ENCODE assay signal across 16 cellular contexts in the genomic region with DNA sequence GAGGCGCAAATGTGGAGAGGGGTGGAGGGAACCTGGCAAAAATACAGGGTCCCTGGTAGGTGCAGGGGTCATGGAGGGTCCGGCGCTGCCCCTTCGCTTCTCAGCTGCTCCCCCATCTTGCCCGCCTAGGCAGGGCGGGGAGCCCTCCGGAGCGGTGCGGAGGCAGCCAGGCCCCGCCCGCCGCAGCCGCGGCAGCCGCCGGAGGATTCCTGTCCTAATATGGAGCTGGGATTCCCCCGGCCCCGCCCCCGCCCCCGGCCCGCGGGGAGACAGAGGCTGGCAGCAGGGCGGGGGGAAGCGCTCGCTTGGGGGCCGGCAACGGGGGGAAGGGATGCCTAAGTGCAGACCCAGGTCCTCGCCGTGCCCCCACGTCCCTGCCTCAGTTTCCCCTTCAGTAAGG. TPM values are rescaled to one million over a fixed set of nuclear protein-coding genes. Genes with fewer than 3 reads are reported as not detected.
DNase-seq lines count a peak whose midpoint lies in the region; ATAC-seq and TF ChIP-seq lines count a peak whose summit lies in the region.
"Had no signal": no experiment of that assay in that cellular context is flagged by ENCODE, and none has a peak within 500 bp of the region (broad histone marks: within the 10 kb centered on the region; RNA-seq: fewer than 3 reads in every experiment).

No MANE protein-coding gene starts in this region.

- H3K27me3 Mint-ChIP-seq in activated CD8-positive, alpha-beta T cell treated with anti-CD3 and anti-CD28 coated beads for 36 hours: peaks cover 47% of the 10 kb centered on the region
- H3K27me3 Mint-ChIP-seq in activated CD8-positive, alpha-beta T cell treated with anti-CD3 and anti-CD28 coated beads, Interleukin-2, amount 10 ng/mL, durations not matched to agents 7 days and 5 days (ENCODE audit: low read depth): peaks cover 26% of the 10 kb centered on the region

- no peak for TF ChIP-seq CTCF in activated CD8-positive, alpha-beta T cell treated with anti-CD3 and anti-CD28 coated beads for 36 hours (IDR thresholded peaks at IDR 0.05)
- no peak for TF ChIP-seq CTCF in smooth muscle cell (IDR thresholded peaks at IDR 0.05; ENCODE audit: borderline replicate concordance, insufficient read depth, poor library complexity, severe bottlenecking)

- H3K4me3 Mint-ChIP-seq in activated CD8-positive, alpha-beta T cell treated with anti-CD3 and anti-CD28 coated beads for 36 hours: no peak overlapping the region
- no peak overlapping the region for H3K4me3 Mint-ChIP-seq in activated CD8-positive, alpha-beta T cell treated with anti-CD3 and anti-CD28 coated beads, Interleukin-2, amount 10 ng/mL, durations not matched to agents 7 days and 5 days
- H3K4me3 Mint-ChIP-seq: activated CD4-positive, alpha-beta memory T cell treated with anti-CD3 and anti-CD28 coated beads, Interleukin-2, amount 10 ng/mL, durations not matched to agents 7 days and 5 days had no signal

- WGBS in ectodermal cell, 2 experiments: 1 to 2% methylated on average over 30 of the region's 30 CpGs
- 8% methylated on average over 8 of the region's 30 CpGs for WGBS in smooth muscle cell (ENCODE audit: low lambda C conversion rate)

- H3K9me3 ChIP-seq in ectodermal cell (ENCODE audit: control insufficient read depth, low read length) (no peaks in the 10 kb centered on the region), smooth muscle cell (replicated peaks; ENCODE audit: low read depth) (no peaks in the 10 kb centered on the region)
- H3K9me3 ChIP-seq: right atrium auricular region, vagina had no signal

- no peaks in the 10 kb centered on the region for H3K9me3 Mint-ChIP-seq in activated CD8-positive, alpha-beta T cell treated with anti-CD3 and anti-CD28 coated beads for 36 hours
- peaks cover 5% of the 10 kb centered on the region for H3K9me3 Mint-ChIP-seq in activated CD8-positive, alpha-beta T cell treated with anti-CD3 and anti-CD28 coated beads, Interleukin-2, amount 10 ng/mL, durations not matched to agents 7 days and 5 days (ENCODE audit: insufficient read depth)

- no peaks in the 10 kb centered on the region for H3K79me2 ChIP-seq in smooth muscle cell (ENCODE audit: low read depth)

- H3K4me2 ChIP-seq in smooth muscle cell: no peak overlapping the region

- H3K27ac Mint-ChIP-seq in activated CD8-positive, alpha-beta T cell treated with anti-CD3 and anti-CD28 coated beads for 36 hours: no peak overlapping the region
- no peak overlapping the region for H3K27ac Mint-ChIP-seq in activated CD8-positive, alpha-beta T cell treated with anti-CD3 and anti-CD28 coated beads, Interleukin-2, amount 10 ng/mL, durations not matched to agents 7 days and 5 days
- H3K27ac Mint-ChIP-seq: activated CD4-positive, alpha-beta memory T cell treated with anti-CD3 and anti-CD28 coated beads, Interleukin-2, amount 10 ng/mL, durations not matched to agents 7 days and 5 days; stimulated activated naive B cell treated with anti-CD40 and anti-IgM and Interleukin-4, amounts not matched to agents 10 μg/mL and 1 μg/mL and 100 μg/mL, for 72 hours had no signal

- CTCF ChIA-PET in activated CD8-positive, alpha-beta T cell treated with anti-CD3 and anti-CD28 coated beads for 36 hours (lab: Charles Lee): interaction anchor here (2.3 to 3.4 kb wide), 3 partner anchors 11 to 34 kb away, joined by 11 to 37 read pairs (median 20); no protein-coding TSS in a partner anchor
- CTCF ChIA-PET in activated CD8-positive, alpha-beta T cell treated with anti-CD3 and anti-CD28 coated beads, Interleukin-2, amount 10 ng/mL, durations not matched to agents 7 days and 5 days (lab: Charles Lee): interaction anchor here (0.9 to 1.1 kb wide), 2 partner anchors 11 to 18 kb away, joined by 3 to 4 read pairs; no protein-coding TSS in a partner anchor

- no peak overlapping the region for H3K9ac ChIP-seq in smooth muscle cell (ENCODE audit: low read depth)

- H3K36me3 ChIP-seq in ectodermal cell (ENCODE audit: control insufficient read depth, insufficient read depth, low read length) (peaks cover 3% of the 10 kb centered on the region), smooth muscle cell (ENCODE audit: low read depth) (no peaks in the 10 kb centered on the region)
- H3K36me3 ChIP-seq: vagina had no signal

- H3K4me3 ChIP-seq in ectodermal cell (ENCODE audit: insufficient read depth, low read depth, low read length): peak overlapping the region; percentile 22
- H3K4me3 ChIP-seq in smooth muscle cell: no peak overlapping the region
- H3K4me3 ChIP-seq: right atrium auricular region, vagina had no signal

- peaks cover 29% of the 10 kb centered on the region for H3K4me1 ChIP-seq in ectodermal cell (ENCODE audit: control insufficient read depth, insufficient read depth, low read length)
- peaks cover 12% of the 10 kb centered on the region for H3K4me1 ChIP-seq in smooth muscle cell (ENCODE audit: low read depth)

- H3K27ac ChIP-seq in ectodermal cell (ENCODE audit: insufficient read depth, low read depth, low read length, poor library complexity, severe bottlenecking): no peak overlapping the region
- no peak overlapping the region for H3K27ac ChIP-seq in smooth muscle cell (ENCODE audit: low read depth)
- H3K27ac ChIP-seq: right atrium auricular region, vagina had no signal

- intact Hi-C loops in activated CD8-positive, alpha-beta T cell treated with anti-CD3 and anti-CD28 coated beads for 36 hours (cut with micrococcal nuclease): loop anchor here (5.0 kb wide), 1 partner anchor 257 kb away; a partner anchor contains a TSS

- no peak for ATAC-seq in activated CD8-positive, alpha-beta T cell treated with anti-CD3 and anti-CD28 coated beads for 36 hours
- no peak for ATAC-seq in activated CD8-positive, alpha-beta T cell treated with anti-CD3 and anti-CD28 coated beads, Interleukin-2, amount 10 ng/mL, durations not matched to agents 7 days and 5 days
- ATAC-seq: left lobe of liver; stimulated activated naive B cell treated with anti-CD40 and anti-IgM and Interleukin-4, amounts not matched to agents 10 μg/mL and 1 μg/mL and 100 μg/mL, for 72 hours had no signal

- H3K4me1 Mint-ChIP-seq in activated CD8-positive, alpha-beta T cell treated with anti-CD3 and anti-CD28 coated beads for 36 hours (ENCODE audit: low read depth): peaks cover 31% of the 10 kb centered on the region
- peaks cover 13% of the 10 kb centered on the region for H3K4me1 Mint-ChIP-seq in activated CD8-positive, alpha-beta T cell treated with anti-CD3 and anti-CD28 coated beads, Interleukin-2, amount 10 ng/mL, durations not matched to agents 7 days and 5 days (ENCODE audit: low read depth)

- H3K36me3 Mint-ChIP-seq in activated CD8-positive, alpha-beta T cell treated with anti-CD3 and anti-CD28 coated beads for 36 hours (ENCODE audit: low read depth): no peaks in the 10 kb centered on the region
- H3K36me3 Mint-ChIP-seq in activated CD8-positive, alpha-beta T cell treated with anti-CD3 and anti-CD28 coated beads, Interleukin-2, amount 10 ng/mL, durations not matched to agents 7 days and 5 days (ENCODE audit: low read depth): no peaks in the 10 kb centered on the region
- H3K36me3 Mint-ChIP-seq: stimulated activated naive B cell treated with anti-CD40 and anti-IgM and Interleukin-4, amounts not matched to agents 10 μg/mL and 1 μg/mL and 100 μg/mL, for 72 hours had no signal

- peaks cover 69% of the 10 kb centered on the region for H4K20me1 ChIP-seq in smooth muscle cell (ENCODE audit: low read depth)

- POLR2A ChIA-PET in activated CD8-positive, alpha-beta T cell treated with anti-CD3 and anti-CD28 coated beads for 36 hours (lab: Charles Lee): no interaction called here
- POLR2A ChIA-PET in activated CD8-positive, alpha-beta T cell treated with anti-CD3 and anti-CD28 coated beads, Interleukin-2, amount 10 ng/mL, durations not matched to agents 7 days and 5 days (lab: Charles Lee): no interaction called here

- H3K27me3 ChIP-seq in ectodermal cell (ENCODE audit: control insufficient read depth, insufficient read depth, low read length, poor library complexity, severe bottlenecking) (peaks cover 34% of the 10 kb centered on the region), smooth muscle cell (ENCODE audit: low read depth) (peaks cover 22% of the 10 kb centered on the region)
- H3K27me3 ChIP-seq: right atrium auricular region, vagina had no signal

- H2AFZ ChIP-seq in smooth muscle cell (ENCODE audit: low read depth): no peak overlapping the region

- peak; percentile 33 for DNase-seq in activated CD8-positive, alpha-beta T cell treated with anti-CD3 and anti-CD28 coated beads for 36 hours
- no peak for DNase-seq in activated CD8-positive, alpha-beta T cell treated with anti-CD3 and anti-CD28 coated beads, Interleukin-2, amount 10 ng/mL, durations not matched to agents 7 days and 5 days
- DNase-seq in NCI-H2227 (lab: John Stamatoyannopoulos, UW; ENCODE audit: unreplicated experiment) (peak; percentile 63), retina (peak; percentile 23), kidney glomerular epithelial cell (lab: John Stamatoyannopoulos, UW) (no peak), GF-D8 (lab: John Stamatoyannopoulos, UW) (no peak), smooth muscle cell (lab: John Stamatoyannopoulos, UW; ENCODE audit: unreplicated experiment) (no peak)
- DNase-seq: activated CD4-positive, alpha-beta memory T cell treated with anti-CD3 and anti-CD28 coated beads, Interleukin-2, amount 10 ng/mL, durations not matched to agents 7 days and 5 days; activated gamma-delta T cell; stimulated activated CD4-positive, alpha-beta T cell treated with anti-CD3 and anti-CD28 coated beads, Interleukin-4, amount 100 ng/mL, for 4 hours; stimulated activated naive B cell treated with anti-CD40 and anti-IgM and Interleukin-4, amounts not matched to agents 10 μg/mL and 1 μg/mL and 100 μg/mL, for 72 hours had no signal

- H3F3A ChIP-seq in smooth muscle cell (ENCODE audit: low read depth): peaks cover 11% of the 10 kb centered on the region

RNA-seq across cellular contexts. Expression of a gene that starts 1.0 kb away (rescaled TPM):
- total RNA-seq in activated CD8-positive, alpha-beta T cell treated with anti-CD3 and anti-CD28 coated beads for 36 hours: under 1 TPM in 1 of 2 experiments, not detected in 1; 0.11 TPM
- under 1 TPM; 0.18 to 0.34 TPM for total RNA-seq in activated CD8-positive, alpha-beta T cell treated with anti-CD3 and anti-CD28 coated beads, Interleukin-2, amount 10 ng/mL, durations not matched to agents 7 days and 5 days
- 2.8 TPM for polyA plus RNA-seq in ectodermal cell (2013, experiment 1 of 4)
- 3.3 TPM for polyA plus RNA-seq in ectodermal cell (2013, experiment 2 of 4)
- polyA plus RNA-seq in ectodermal cell (2013, experiment 3 of 4): 1.3 TPM
- 1.3 TPM for polyA plus RNA-seq in ectodermal cell (2013, experiment 4 of 4)
- total RNA-seq in smooth muscle cell: 0.58 and 0.85 TPM in 2 replicates
- 0.84 and 1.1 TPM in 2 replicates for polyA plus RNA-seq in smooth muscle cell
- total RNA-seq: left lobe of liver, NCI-H460, vagina had no signal

RNA-seq across cellular contexts. Expression of a gene that starts 18.8 kb away (rescaled TPM):
- 100 to 1,000 TPM; 135 to 142 TPM for total RNA-seq in activated CD8-positive, alpha-beta T cell treated with anti-CD3 and anti-CD28 coated beads for 36 hours
- total RNA-seq in activated CD8-positive, alpha-beta T cell treated with anti-CD3 and anti-CD28 coated beads, Interleukin-2, amount 10 ng/mL, durations not matched to agents 7 days and 5 days: 100 to 1,000 TPM in 1 of 2 experiments, 10 to 100 TPM in 1; 93.7 to 100 TPM
- 117 TPM for polyA plus RNA-seq in ectodermal cell (2013, experiment 1 of 4)
- polyA plus RNA-seq in ectodermal cell (2013, experiment 2 of 4): 113 TPM
- polyA plus RNA-seq in ectodermal cell (2013, experiment 3 of 4): 93.2 TPM
- polyA plus RNA-seq in ectodermal cell (2013, experiment 4 of 4): 97.3 TPM
- 36.1 and 38.7 TPM in 2 replicates for total RNA-seq in smooth muscle cell
- polyA plus RNA-seq in smooth muscle cell: 54.5 and 68.4 TPM in 2 replicates

RNA-seq across cellular contexts. Expression of a gene that starts 46.9 kb away (rescaled TPM):
- total RNA-seq in activated CD8-positive, alpha-beta T cell treated with anti-CD3 and anti-CD28 coated beads for 36 hours: 10 to 100 TPM in 1 of 2 experiments, 1 to 10 TPM in 1; 6.7 to 10.5 TPM
- total RNA-seq in activated CD8-positive, alpha-beta T cell treated with anti-CD3 and anti-CD28 coated beads, Interleukin-2, amount 10 ng/mL, durations not matched to agents 7 days and 5 days: 1 to 10 TPM; 5.1 to 5.8 TPM
- 7.6 TPM for polyA plus RNA-seq in ectodermal cell (2013, experiment 1 of 4)
- 8.9 TPM for polyA plus RNA-seq in ectodermal cell (2013, experiment 2 of 4)
- polyA plus RNA-seq in ectodermal cell (2013, experiment 3 of 4): 6.5 TPM
- polyA plus RNA-seq in ectodermal cell (2013, experiment 4 of 4): 7.5 TPM
- 2.1 and 3.8 TPM in 2 replicates for total RNA-seq in smooth muscle cell
- 9.4 and 10.6 TPM in 2 replicates for polyA plus RNA-seq in smooth muscle cell

RNA-seq across cellular contexts. Expression of a gene that starts 48.3 kb away (rescaled TPM):
- total RNA-seq in activated CD8-positive, alpha-beta T cell treated with anti-CD3 and anti-CD28 coated beads for 36 hours: 10 to 100 TPM; 11.8 to 12.2 TPM
- 10 to 100 TPM; 10.0 to 11.1 TPM for total RNA-seq in activated CD8-positive, alpha-beta T cell treated with anti-CD3 and anti-CD28 coated beads, Interleukin-2, amount 10 ng/mL, durations not matched to agents 7 days and 5 days
- 36.1 TPM for polyA plus RNA-seq in ectodermal cell (2013, experiment 1 of 4)
- 24.7 TPM for polyA plus RNA-seq in ectodermal cell (2013, experiment 2 of 4)
- 17.7 TPM for polyA plus RNA-seq in ectodermal cell (2013, experiment 3 of 4)
- 19.3 TPM for polyA plus RNA-seq in ectodermal cell (2013, experiment 4 of 4)
- 3.5 TPM in 2 replicates for total RNA-seq in smooth muscle cell
- 8.5 and 8.8 TPM in 2 replicates for polyA plus RNA-seq in smooth muscle cell

Comparison
In these comparisons a context has a peak if more than half of its experiments do, and no peak if none do; other contexts are left out.
1. DNase-seq: peak in activated CD8-positive, alpha-beta T cell treated with anti-CD3 and anti-CD28 coated beads for 36 hours (single experiment), NCI-H2227 (single experiment) and retina (single experiment); none in activated CD8-positive, alpha-beta T cell treated with anti-CD3 and anti-CD28 coated beads, Interleukin-2, amount 10 ng/mL, durations not matched to agents 7 days and 5 days (single experiment), kidney glomerular epithelial cell (single experiment), GF-D8 (single experiment) and smooth muscle cell (single experiment).